ENCODE assay signal across 1 cellular context in genomic region chr3:129060276-129061076, GRCh38.
TF ChIP-seq lines count a peak whose summit lies in the region.

Gene GP9 (plus strand): TSS chr3:129060779. CDS start chr3:129061740, 961 bp downstream.

TF ChIP-seq in GM23338, 12 proteins besides CTCF, POLR2A, EP300 and RAD21 (continued from another document):
- TF ChIP-seq ZNF462 (CRISPR knock-in tag; IDR thresholded peaks at IDR 0.05) (no peak), ZNF331 (CRISPR knock-in tag; IDR thresholded peaks at IDR 0.05; ENCODE audit: low read depth) (no peak), CREB1 (CRISPR knock-in tag; IDR thresholded peaks at IDR 0.05; ENCODE audit: low read depth) (no peak), ETS1 (IDR thresholded peaks at IDR 0.05) (no peak), POLR2AphosphoS5 (IDR thresholded peaks at IDR 0.05; ENCODE audit: low read depth) (no peak)
